In genomic region chr12:48105867-48106563, GRCh38 we compare ENCODE assay signal across 8 cellular contexts. TPM values are rescaled to one million over a fixed set of nuclear protein-coding genes. Genes with fewer than 3 reads are reported as not detected.
DNase-seq lines count a peak whose midpoint lies in the region; ATAC-seq and TF ChIP-seq lines count a peak whose summit lies in the region.

SENP1 (minus strand) TSS chr12:48106079; CDS start chr12:48101472, 4,607 bp downstream.

- DNase-seq in GM03348 (ENCODE audit: low spot score) (peak; percentile 93), HFF-Myc (ENCODE audit: extremely low read depth, low read depth) (peak; percentile 61), NAMALWA (ENCODE audit: low spot score) (peak; percentile 92), SK-N-MC (ENCODE audit: low read depth, low spot score) (peak; percentile 72), nucleus accumbens (lab: John Stamatoyannopoulos, UW) (peak in 55 of 56 donors; percentile 54 to 94 (median 88)), superior temporal gyrus (ENCODE audit: extremely low spot score) (peak; percentile 92)
- peak; percentile 92 for DNase-seq in activated naive CD4-positive, alpha-beta T cell treated with anti-CD3 and anti-CD28 coated beads, Interleukin-2, amount 10 ng/mL, durations not matched to agents 7 days and 5 days

- CTCF ChIA-PET in activated naive CD4-positive, alpha-beta T cell treated with anti-CD3 and anti-CD28 coated beads, Interleukin-2, amount 10 ng/mL, durations not matched to agents 7 days and 5 days (lab: Charles Lee) = interaction anchor here (1.1 to 1.5 kb wide), 2 partner anchors 13 to 52 kb away, joined by 3 to 4 read pairs; partner anchors contain the start of gene PFKM

- H3K36me3 ChIP-seq in SK-N-MC (ENCODE audit: insufficient read depth, low read length) (no peaks in the 10 kb centered on the region), gastroesophageal sphincter (no peaks in the 10 kb centered on the region)

- peak within 1 kb of the TSS; percentile 81 for H3K4me3 ChIP-seq in HFF-Myc (replicated peaks; ENCODE audit: low read depth, low read length)
- peak within 1 kb of the TSS; percentile 88 for H3K4me3 ChIP-seq in SK-N-MC
- peak within 1 kb of the TSS; percentile 74 to 75 for H3K4me3 ChIP-seq in gastroesophageal sphincter

- H3K27me3 ChIP-seq in gastroesophageal sphincter = no peaks in the 10 kb centered on the region

- H3K4me1 Mint-ChIP-seq in activated naive CD4-positive, alpha-beta T cell treated with anti-CD3 and anti-CD28 coated beads, Interleukin-2, amount 10 ng/mL, durations not matched to agents 7 days and 5 days = peaks cover 54% of the 10 kb centered on the region

- TF ChIP-seq EP300 in gastroesophageal sphincter (IDR thresholded peaks at IDR 0.05) = no peak

- peak within 1 kb of the TSS; percentile 90 for H3K4me3 Mint-ChIP-seq in activated naive CD4-positive, alpha-beta T cell treated with anti-CD3 and anti-CD28 coated beads, Interleukin-2, amount 10 ng/mL, durations not matched to agents 7 days and 5 days

- H3K9me3 Mint-ChIP-seq in activated naive CD4-positive, alpha-beta T cell treated with anti-CD3 and anti-CD28 coated beads, Interleukin-2, amount 10 ng/mL, durations not matched to agents 7 days and 5 days = no peaks in the 10 kb centered on the region

- H3K36me3 Mint-ChIP-seq in activated naive CD4-positive, alpha-beta T cell treated with anti-CD3 and anti-CD28 coated beads, Interleukin-2, amount 10 ng/mL, durations not matched to agents 7 days and 5 days = peaks cover 6% of the 10 kb centered on the region

- H3K9me3 ChIP-seq in SK-N-MC (ENCODE audit: low read depth, low read length) = no peaks in the 10 kb centered on the region
- no peaks in the 10 kb centered on the region for H3K9me3 ChIP-seq in gastroesophageal sphincter

- H3K27ac Mint-ChIP-seq in activated naive CD4-positive, alpha-beta T cell treated with anti-CD3 and anti-CD28 coated beads, Interleukin-2, amount 10 ng/mL, durations not matched to agents 7 days and 5 days = peak within 1 kb of the TSS; percentile 87

- H3K9ac ChIP-seq in SK-N-MC (ENCODE audit: insufficient read length) = peak within 1 kb of the TSS; percentile 93

- peak within 1 kb of the TSS; percentile 94 for H3K27ac ChIP-seq in SK-N-MC
- peak within 1 kb of the TSS; percentile 47 to 93 (median 91) for H3K27ac ChIP-seq in gastroesophageal sphincter

- TF ChIP-seq POLR2A in gastroesophageal sphincter (IDR thresholded peaks at IDR 0.05) = peak; percentile 13 to 20

- peaks cover 0 to 38% (median 5%) of the 10 kb centered on the region in 3 donors for H3K4me1 ChIP-seq in gastroesophageal sphincter

- TF ChIP-seq CTCF in HFF-Myc (IDR thresholded peaks at IDR 0.05; ENCODE audit: low read depth, low read length, missing control alignments) (no peak), gastroesophageal sphincter (IDR thresholded peaks at IDR 0.05) (peak in 3 of 4 experiments; percentile 40 to 68 (median 43))

- WGBS in gastroesophageal sphincter (ENCODE audit: low coverage in 1 of 2), 2 donors = 0% methylated on average over 14 to 35 of the region's 52 CpGs

- H3K27me3 Mint-ChIP-seq in activated naive CD4-positive, alpha-beta T cell treated with anti-CD3 and anti-CD28 coated beads, Interleukin-2, amount 10 ng/mL, durations not matched to agents 7 days and 5 days = no peaks in the 10 kb centered on the region

- peak; percentile 97 for ATAC-seq in gastroesophageal sphincter

RNA-seq across cellular contexts. Expression of gene SENP1, which starts in this region (rescaled TPM):
- total RNA-seq in gastroesophageal sphincter = 10 to 100 TPM; 17.3 to 23.8 (median 20.7) TPM

Comparison
In these comparisons a context has a peak if more than half of its experiments do, and no peak if none do; other contexts are left out.
1. Peak in every context shown above with its lines: DNase-seq, ATAC-seq, H3K4me3 ChIP-seq and H3K27ac ChIP-seq.